Comparison of ENCODE assay signal across 10 cellular contexts in genomic region chr6:1983850-1984249, GRCh38.
"Had no signal": no experiment of that assay in that cellular context is flagged by ENCODE, and none has a peak within 500 bp of the region (broad histone marks: within the 10 kb centered on the region; RNA-seq: fewer than 3 reads in every experiment).

No MANE protein-coding gene starts in this region.

- H3K4me2 ChIP-seq: KMS-11 had no signal

- H3K9ac ChIP-seq: GM23248, KMS-11 had no signal

- H2AFZ ChIP-seq: GM23248 had no signal

- H3K27ac ChIP-seq: GM23248, HL-60, KMS-11 had no signal

- H3K4me3 ChIP-seq: GM23248 had no signal

- DNase-seq: GM23248, GOT3, H9, HCEC 1CT, HFFc6, IMR-90, Karpas-422, KBM-7 had no signal
